Comparison of ENCODE assay signal across 25 cellular contexts in genomic region chr18:70394672-70395071, GRCh38.
"Had no signal": no experiment of that assay in that cellular context is flagged by ENCODE, and none has a peak within 500 bp of the region (broad histone marks: within the 10 kb centered on the region; RNA-seq: fewer than 3 reads in every experiment).

No MANE protein-coding gene starts in this region.

- H3K4me1 ChIP-seq: esophagus muscularis mucosa, gastroesophageal sphincter, heart left ventricle, lower lobe of right lung had no signal

- H3K4me2 ChIP-seq: hepatocyte had no signal

- H3K27me3 ChIP-seq: dorsolateral prefrontal cortex, esophagus muscularis mucosa, foreskin keratinocyte, gastroesophageal sphincter, heart left ventricle, hepatocyte had no signal

- DNase-seq: dermis blood vessel endothelial cell; dorsolateral prefrontal cortex; effector CD4-positive, alpha-beta T cell; effector memory CD4-positive, alpha-beta T cell; foreskin keratinocyte; heart left ventricle; hypothalamus; immature natural killer cell; islet precursor cell; kidney; kidney glomerular epithelial cell; left colon; left ventricle myocardium superior; lower lobe of right lung; mesenchymal stem cell; mucosa of descending colon; naive B cell; naive thymus-derived CD8-positive, alpha-beta T cell had no signal

- H3K9me3 ChIP-seq: esophagus muscularis mucosa, gastroesophageal sphincter, heart left ventricle, lower lobe of right lung, mucosa of descending colon had no signal

- ATAC-seq: foreskin keratinocyte; gastroesophageal sphincter; heart left ventricle; left colon; left lobe of liver; left ventricle myocardium superior; lower lobe of right lung; mucosa of descending colon; naive thymus-derived CD8-positive, alpha-beta T cell had no signal

- H2AFZ ChIP-seq: hepatocyte had no signal

- H3K36me3 ChIP-seq: esophagus muscularis mucosa, gastroesophageal sphincter, heart left ventricle, lower lobe of right lung had no signal

- FAIRE-seq: endothelial cell of umbilical vein, frontal cortex, kidney had no signal

- H3K4me3 ChIP-seq: coronary artery, dorsolateral prefrontal cortex, esophagus muscularis mucosa, gastroesophageal sphincter, heart left ventricle, hepatocyte, lower lobe of right lung, mucosa of descending colon had no signal

- H3K27ac ChIP-seq: coronary artery, dorsolateral prefrontal cortex, esophagus muscularis mucosa, foreskin keratinocyte, gastroesophageal sphincter, heart left ventricle, hepatocyte, lower lobe of right lung had no signal
